ENCODE assay signal across 28 cellular contexts in genomic region chr15:80841537-80841936, GRCh38.
"Had no signal": no experiment of that assay in that cellular context is flagged by ENCODE, and none has a peak within 500 bp of the region (broad histone marks: within the 10 kb centered on the region; RNA-seq: fewer than 3 reads in every experiment).

No MANE protein-coding gene starts in this region.

- H3K36me3 Mint-ChIP-seq: mesothelial cell of epicardium; naive B cell; natural killer cell treated with Interleukin-12 subunit alpha and Interleukin-12 subunit beta and Interleukin-15 and Interleukin-18, amount 100 ng/mL, for 72 hours had no signal

- H3K4me1 Mint-ChIP-seq: mesothelial cell of epicardium; naive B cell; stimulated activated naive CD8-positive, alpha-beta T cell treated with anti-CD3 and anti-CD28 coated beads, Interleukin-15, amount 100 ng/mL, for 72 hours had no signal

- H2AFZ ChIP-seq: parathyroid adenoma had no signal

- H3K36me3 ChIP-seq: esophagus squamous epithelium, heart right ventricle, left lung, suprapubic skin, thyroid gland, vagina had no signal

- H3K9me3 ChIP-seq: esophagus squamous epithelium, heart right ventricle, left lung, mucosa of descending colon, suprapubic skin, thyroid gland, vagina had no signal

- H3K9ac ChIP-seq: parathyroid adenoma had no signal

- H3K27me3 ChIP-seq: left lung, thyroid gland, vagina had no signal

- ATAC-seq: heart right ventricle; left cardiac atrium; left lung; mucosa of descending colon; natural killer cell treated with Interleukin-12 subunit alpha and Interleukin-12 subunit beta and Interleukin-15 and Interleukin-18, amount 100 ng/mL, for 72 hours; sciatic nerve; stimulated activated naive CD8-positive, alpha-beta T cell treated with anti-CD3 and anti-CD28 coated beads, Interleukin-15, amount 100 ng/mL, for 72 hours had no signal

- H3K27ac Mint-ChIP-seq: dendritic cell treated with granulocyte-macrophage colony-stimulating factor and Interleukin-4, amounts not matched to agents 40 ng/mL and 50 ng/mL, for 4 days; mesothelial cell of epicardium; natural killer cell treated with Interleukin-12 subunit alpha and Interleukin-12 subunit beta and Interleukin-15 and Interleukin-18, amount 100 ng/mL, for 72 hours had no signal

- H3K79me2 ChIP-seq: parathyroid adenoma had no signal

- H3K4me1 ChIP-seq: heart right ventricle, left lung, thyroid gland had no signal

- H3K4me3 Mint-ChIP-seq: dendritic cell treated with granulocyte-macrophage colony-stimulating factor and Interleukin-4, amounts not matched to agents 40 ng/mL and 50 ng/mL, for 4 days; mesothelial cell of epicardium; naive B cell; natural killer cell treated with Interleukin-12 subunit alpha and Interleukin-12 subunit beta and Interleukin-15 and Interleukin-18, amount 100 ng/mL, for 72 hours; neural crest cell; stimulated activated naive CD8-positive, alpha-beta T cell treated with anti-CD3 and anti-CD28 coated beads, Interleukin-15, amount 100 ng/mL, for 72 hours had no signal

- DNase-seq: effector memory CD4-positive, alpha-beta T cell; erythroblast; esophagus squamous epithelium; foreskin melanocyte; glutamatergic neuron; heart right ventricle; hippocampal formation; left cardiac atrium; left lung; mesenchymal stem cell; mucosa of descending colon; naive B cell; stimulated activated CD4-positive, alpha-beta T cell treated with anti-CD3 and anti-CD28 coated beads, Interleukin-12 subunit alpha, Interleukin-12 subunit beta, amount 100 ng/mL, for 4 hours; stimulated activated CD4-positive, alpha-beta T cell treated with anti-CD3 and anti-CD28 coated beads, Interleukin-1b, Interleukin-23, amount 100 ng/mL, for 48 hours; stimulated activated CD4-positive, alpha-beta T cell treated with anti-CD3 and anti-CD28 coated beads, Interleukin-4, amount 100 ng/mL, for 1 hour; stimulated activated CD8-positive, alpha-beta memory T cell treated with anti-CD3 and anti-CD28 coated beads, Interleukin-4, amount 100 ng/mL, for 48 hours; stimulated activated naive CD4-positive, alpha-beta T cell; stimulated activated naive CD8-positive, alpha-beta T cell treated with anti-CD3 and anti-CD28 coated beads, Interleukin-15, amount 100 ng/mL, for 72 hours; thyroid gland had no signal

- H3K9me3 Mint-ChIP-seq: dendritic cell treated with granulocyte-macrophage colony-stimulating factor and Interleukin-4, amounts not matched to agents 40 ng/mL and 50 ng/mL, for 4 days; mesothelial cell of epicardium; naive B cell; natural killer cell treated with Interleukin-12 subunit alpha and Interleukin-12 subunit beta and Interleukin-15 and Interleukin-18, amount 100 ng/mL, for 72 hours; neural crest cell; stimulated activated naive CD8-positive, alpha-beta T cell treated with anti-CD3 and anti-CD28 coated beads, Interleukin-15, amount 100 ng/mL, for 72 hours had no signal

- H3K4me2 ChIP-seq: smooth muscle cell had no signal

- H3K27ac ChIP-seq: heart right ventricle, left lung, parathyroid adenoma, suprapubic skin, thyroid gland, vagina had no signal

- H3K4me3 ChIP-seq: esophagus squamous epithelium, heart right ventricle, left lung, mucosa of descending colon, smooth muscle cell, suprapubic skin, thyroid gland, vagina had no signal
